In the genomic region with DNA sequence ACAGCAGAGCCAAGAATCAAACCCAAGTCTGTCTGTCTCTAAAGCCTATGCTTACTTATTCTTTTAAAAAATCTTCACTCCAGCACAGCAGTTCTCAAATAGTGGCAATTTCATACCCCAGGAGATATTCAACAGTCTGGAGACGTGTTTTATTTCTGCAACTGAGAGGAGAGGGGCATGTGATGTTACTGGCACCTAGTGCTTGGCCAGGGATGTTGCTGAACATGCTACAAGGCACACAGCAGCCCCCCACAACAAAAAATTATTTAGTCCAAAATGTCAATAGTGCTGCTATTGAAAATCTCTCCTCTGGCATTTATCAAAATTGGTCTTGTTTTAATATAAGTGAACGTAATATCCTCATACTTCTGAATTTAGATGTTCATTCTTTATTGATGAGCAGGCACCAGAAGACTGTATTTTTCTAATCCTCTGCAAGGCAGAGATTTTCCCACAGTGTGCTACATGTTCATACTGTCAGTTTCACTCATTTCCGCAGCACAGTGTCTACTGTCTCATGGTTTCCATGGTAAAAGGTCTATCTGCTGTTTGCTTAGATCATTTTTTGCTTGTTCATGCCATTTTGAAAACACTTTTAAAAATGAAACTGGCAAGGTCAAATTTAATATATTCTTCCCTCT, we compare ENCODE assay signal across 3 cellular contexts.
TF ChIP-seq lines count a peak whose summit lies in the region.

No MANE protein-coding gene starts in this region.

TF ChIP-seq in IMR-90, 13 proteins besides CTCF, POLR2A, EP300 and RAD21:
- TF ChIP-seq BHLHE40 (IDR thresholded peaks at IDR 0.05; ENCODE audit: low read depth, low read length) (no peak), MAFK (IDR thresholded peaks at IDR 0.05; ENCODE audit: low read depth, low read length) (no peak), MXI1 (IDR thresholded peaks at IDR 0.05; ENCODE audit: borderline replicate concordance, low read depth, low read length) (no peak), CHD1 (IDR thresholded peaks at IDR 0.05; ENCODE audit: low read depth, low read length) (no peak), NFE2L2 (IDR thresholded peaks at IDR 0.05; ENCODE audit: low read depth, low read length) (no peak), MAZ (IDR thresholded peaks at IDR 0.05; ENCODE audit: borderline replicate concordance, low read depth, low read length) (no peak), RFX5 (IDR thresholded peaks at IDR 0.05; ENCODE audit: low read depth, low read length) (no peak), CEBPB (IDR thresholded peaks at IDR 0.05; ENCODE audit: low read depth, low read length) (no peak), FOS (IDR thresholded peaks at IDR 0.05; ENCODE audit: low read depth, low read length) (no peak), RCOR1 (IDR thresholded peaks at IDR 0.05; ENCODE audit: insufficient replicate concordance, low read length) (no peak)
- TF ChIP-seq, protein P1, sequence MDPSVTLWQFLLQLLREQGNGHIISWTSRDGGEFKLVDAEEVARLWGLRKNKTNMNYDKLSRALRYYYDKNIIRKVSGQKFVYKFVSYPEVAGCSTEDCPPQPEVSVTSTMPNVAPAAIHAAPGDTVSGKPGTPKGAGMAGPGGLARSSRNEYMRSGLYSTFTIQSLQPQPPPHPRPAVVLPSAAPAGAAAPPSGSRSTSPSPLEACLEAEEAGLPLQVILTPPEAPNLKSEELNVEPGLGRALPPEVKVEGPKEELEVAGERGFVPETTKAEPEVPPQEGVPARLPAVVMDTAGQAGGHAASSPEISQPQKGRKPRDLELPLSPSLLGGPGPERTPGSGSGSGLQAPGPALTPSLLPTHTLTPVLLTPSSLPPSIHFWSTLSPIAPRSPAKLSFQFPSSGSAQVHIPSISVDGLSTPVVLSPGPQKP (IDR thresholded peaks at IDR 0.05; ENCODE audit: borderline replicate concordance, low read depth, low read length), result no peak

TF ChIP-seq in H1, 55 proteins besides CTCF, POLR2A, EP300 and RAD21:
- TF ChIP-seq RXRA (IDR thresholded peaks at IDR 0.05; ENCODE audit: insufficient read depth, low read depth, low read length) (no peak), TCF12 (IDR thresholded peaks at IDR 0.05; ENCODE audit: low read depth, low read length) (no peak), ZNF274 (IDR thresholded peaks at IDR 0.05; ENCODE audit: borderline replicate concordance, extremely low read depth, low read length) (no peak), YY1 (IDR thresholded peaks at IDR 0.05; ENCODE audit: low read depth, low read length) (no peak), KDM5A (IDR thresholded peaks at IDR 0.05; ENCODE audit: low read length) (no peak), MAFK (IDR thresholded peaks at IDR 0.05; ENCODE audit: low read depth, low read length) (no peak), SP1 (IDR thresholded peaks at IDR 0.05; ENCODE audit: low read depth, low read length) (no peak), NRF1 (IDR thresholded peaks at IDR 0.05; ENCODE audit: low read depth, low read length) (no peak), CEBPB (IDR thresholded peaks at IDR 0.05; ENCODE audit: low read depth, low read length) (no peak), CHD1 (IDR thresholded peaks at IDR 0.05; ENCODE audit: low read depth, low read length) (no peak), HDAC2 (IDR thresholded peaks at IDR 0.05; ENCODE audit: borderline replicate concordance in 1 of 2, low read depth in 2 of 2, low read length in 2 of 2) (no peak), RNF2 (IDR thresholded peaks at IDR 0.05; ENCODE audit: borderline replicate concordance, low read depth, low read length, missing control alignments, poor library complexity, severe bottlenecking) (no peak), GTF2F1 (IDR thresholded peaks at IDR 0.05; ENCODE audit: borderline replicate concordance, low read depth, low read length) (no peak), POU5F1 (IDR thresholded peaks at IDR 0.05; ENCODE audit: low read depth, low read length) (no peak), BCL11A (IDR thresholded peaks at IDR 0.05; ENCODE audit: low read depth in 2 of 2, low read length in 2 of 2) (no peak), JUND (IDR thresholded peaks at IDR 0.05; ENCODE audit: low read length) (no peak)
- TF ChIP-seq, protein P2, sequence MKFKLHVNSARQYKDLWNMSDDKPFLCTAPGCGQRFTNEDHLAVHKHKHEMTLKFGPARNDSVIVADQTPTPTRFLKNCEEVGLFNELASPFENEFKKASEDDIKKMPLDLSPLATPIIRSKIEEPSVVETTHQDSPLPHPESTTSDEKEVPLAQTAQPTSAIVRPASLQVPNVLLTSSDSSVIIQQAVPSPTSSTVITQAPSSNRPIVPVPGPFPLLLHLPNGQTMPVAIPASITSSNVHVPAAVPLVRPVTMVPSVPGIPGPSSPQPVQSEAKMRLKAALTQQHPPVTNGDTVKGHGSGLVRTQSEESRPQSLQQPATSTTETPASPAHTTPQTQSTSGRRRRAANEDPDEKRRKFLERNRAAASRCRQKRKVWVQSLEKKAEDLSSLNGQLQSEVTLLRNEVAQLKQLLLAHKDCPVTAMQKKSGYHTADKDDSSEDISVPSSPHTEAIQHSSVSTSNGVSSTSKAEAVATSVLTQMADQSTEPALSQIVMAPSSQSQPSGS (IDR thresholded peaks at IDR 0.05; ENCODE audit: low read length), result no peak
TF ChIP-seq in H1: peak in this region for 0.

TF ChIP-seq in neural cell, 6 proteins besides CTCF, POLR2A, EP300 and RAD21:
- TF ChIP-seq, protein P3, sequence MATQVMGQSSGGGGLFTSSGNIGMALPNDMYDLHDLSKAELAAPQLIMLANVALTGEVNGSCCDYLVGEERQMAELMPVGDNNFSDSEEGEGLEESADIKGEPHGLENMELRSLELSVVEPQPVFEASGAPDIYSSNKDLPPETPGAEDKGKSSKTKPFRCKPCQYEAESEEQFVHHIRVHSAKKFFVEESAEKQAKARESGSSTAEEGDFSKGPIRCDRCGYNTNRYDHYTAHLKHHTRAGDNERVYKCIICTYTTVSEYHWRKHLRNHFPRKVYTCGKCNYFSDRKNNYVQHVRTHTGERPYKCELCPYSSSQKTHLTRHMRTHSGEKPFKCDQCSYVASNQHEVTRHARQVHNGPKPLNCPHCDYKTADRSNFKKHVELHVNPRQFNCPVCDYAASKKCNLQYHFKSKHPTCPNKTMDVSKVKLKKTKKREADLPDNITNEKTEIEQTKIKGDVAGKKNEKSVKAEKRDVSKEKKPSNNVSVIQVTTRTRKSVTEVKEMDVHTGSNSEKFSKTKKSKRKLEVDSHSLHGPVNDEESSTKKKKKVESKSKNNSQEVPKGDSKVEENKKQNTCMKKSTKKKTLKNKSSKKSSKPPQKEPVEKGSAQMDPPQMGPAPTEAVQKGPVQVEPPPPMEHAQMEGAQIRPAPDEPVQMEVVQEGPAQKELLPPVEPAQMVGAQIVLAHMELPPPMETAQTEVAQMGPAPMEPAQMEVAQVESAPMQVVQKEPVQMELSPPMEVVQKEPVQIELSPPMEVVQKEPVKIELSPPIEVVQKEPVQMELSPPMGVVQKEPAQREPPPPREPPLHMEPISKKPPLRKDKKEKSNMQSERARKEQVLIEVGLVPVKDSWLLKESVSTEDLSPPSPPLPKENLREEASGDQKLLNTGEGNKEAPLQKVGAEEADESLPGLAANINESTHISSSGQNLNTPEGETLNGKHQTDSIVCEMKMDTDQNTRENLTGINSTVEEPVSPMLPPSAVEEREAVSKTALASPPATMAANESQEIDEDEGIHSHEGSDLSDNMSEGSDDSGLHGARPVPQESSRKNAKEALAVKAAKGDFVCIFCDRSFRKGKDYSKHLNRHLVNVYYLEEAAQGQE (IDR thresholded peaks at IDR 0.05; ENCODE audit: borderline replicate concordance), result no peak
- TF ChIP-seq TAF1 (IDR thresholded peaks at IDR 0.05; ENCODE audit: low read depth), result no peak
- TF ChIP-seq SMC3 (conservative IDR thresholded peaks at IDR 0.05; ENCODE audit: poor library complexity), result peak; percentile 75
- peak; percentile 15 for TF ChIP-seq POLR2AphosphoS5 (IDR thresholded peaks at IDR 0.05)
